ENCODE assay signal across 17 cellular contexts in genomic region chr12:3061129-3061857, GRCh38. TPM values are rescaled to one million over a fixed set of nuclear protein-coding genes. Genes with fewer than 3 reads are reported as not detected.
DNase-seq lines count a peak whose midpoint lies in the region; TF ChIP-seq lines count a peak whose summit lies in the region.
"Had no signal": no experiment of that assay in that cellular context is flagged by ENCODE, and none has a peak within 500 bp of the region (broad histone marks: within the 10 kb centered on the region; RNA-seq: fewer than 3 reads in every experiment).

No MANE protein-coding gene starts in this region.

- no peak overlapping the region for H3K4me3 Mint-ChIP-seq in glutamatergic neuron (ENCODE audit: unreplicated experiment)
- H3K4me3 Mint-ChIP-seq: natural killer cell treated with Interleukin-12 subunit alpha and Interleukin-12 subunit beta and Interleukin-15 and Interleukin-18, amount 100 ng/mL, for 72 hours had no signal

- no peaks in the 10 kb centered on the region for H3K9me3 Mint-ChIP-seq in glutamatergic neuron (ENCODE audit: unreplicated experiment)
- H3K9me3 Mint-ChIP-seq: natural killer cell treated with Interleukin-12 subunit alpha and Interleukin-12 subunit beta and Interleukin-15 and Interleukin-18, amount 100 ng/mL, for 72 hours had no signal

- no peaks in the 10 kb centered on the region for H3K27me3 Mint-ChIP-seq in glutamatergic neuron (ENCODE audit: unreplicated experiment)

- DNase-seq in GM04504 (ENCODE audit: low read depth) (peak; percentile 51), amniotic stem cell (lab: John Stamatoyannopoulos, UW) (peak; percentile 24), fibroblast of peridontal ligament (ENCODE audit: extremely low read depth) (peak; percentile 72), spleen (peak; percentile 28), HK-2 (ENCODE audit: unreplicated experiment) (no peak), glutamatergic neuron (no peak)
- no peak for DNase-seq in stimulated activated CD4-positive, alpha-beta T cell treated with anti-CD3 and anti-CD28 coated beads, Interleukin-4, amount 100 ng/mL, for 24 hours
- DNase-seq: activated T-cell treated with anti-CD3 and anti-CD28 coated beads, Interleukin-2, amount 50 U/mL, for 1 hour; effector memory CD4-positive, alpha-beta T cell; heart right ventricle; left lung; MV-4-11; NCI-H2171; OCI-M1; stimulated activated naive CD4-positive, alpha-beta T cell treated with Interleukin-2 at 50 U/mL for 16 hours had no signal

- WGBS in spleen, 5 donors: 50 to 67% (median 57%) methylated on average over 6 of the region's 6 CpGs

- no peak overlapping the region for H3K4me3 ChIP-seq in spleen
- H3K4me3 ChIP-seq: heart right ventricle, left lung, right atrium auricular region had no signal

- H3K27ac ChIP-seq in spleen: no peak overlapping the region
- H3K27ac ChIP-seq: heart right ventricle, left lung, right atrium auricular region had no signal

- no peak overlapping the region for H3K27ac Mint-ChIP-seq in glutamatergic neuron (ENCODE audit: unreplicated experiment)
- H3K27ac Mint-ChIP-seq: natural killer cell treated with Interleukin-12 subunit alpha and Interleukin-12 subunit beta and Interleukin-15 and Interleukin-18, amount 100 ng/mL, for 72 hours had no signal

- no peak for TF ChIP-seq POLR2A in spleen (IDR thresholded peaks at IDR 0.05)

- no peaks in the 10 kb centered on the region for H3K4me1 ChIP-seq in spleen
- H3K4me1 ChIP-seq: heart right ventricle, left lung, right atrium auricular region had no signal

- peaks cover 6% of the 10 kb centered on the region for H3K36me3 Mint-ChIP-seq in glutamatergic neuron (ENCODE audit: unreplicated experiment)

- H3K9me3 ChIP-seq in spleen: peaks cover 0 to 18% (median 8%) of the 10 kb centered on the region in 8 donors
- H3K9me3 ChIP-seq: left lung had no signal

- peaks cover 0 to 32% (median 0%) of the 10 kb centered on the region in 7 donors for H3K27me3 ChIP-seq in spleen (replicated peaks in 1 of 7)
- H3K27me3 ChIP-seq: heart right ventricle, left lung, right atrium auricular region had no signal

- H3K36me3 ChIP-seq in spleen: no peaks in the 10 kb centered on the region
- H3K36me3 ChIP-seq: heart right ventricle, left lung, right atrium auricular region had no signal

- no peak for TF ChIP-seq CTCF in spleen (IDR thresholded peaks at IDR 0.05 in 8 of 11, conservative IDR thresholded peaks at IDR 0.05 in 3 of 11)
- TF ChIP-seq CTCF in glutamatergic neuron (IDR thresholded peaks at IDR 0.05; ENCODE audit: partially characterized antibody, unreplicated experiment): no peak

- peaks cover 5% of the 10 kb centered on the region for H3K4me1 Mint-ChIP-seq in glutamatergic neuron (ENCODE audit: low read depth, unreplicated experiment)

- intact Hi-C loops in spleen (cut with DNase I; ENCODE audit: low total_unique reads): no loop called here

RNA-seq across cellular contexts. Expression of gene TSPAN9, which starts 15.9 kb away (rescaled TPM):
- total RNA-seq in spleen (10 to 100 TPM; 22.7 to 51.1 (median 37.0) TPM), glutamatergic neuron (ENCODE audit: unreplicated experiment) (142 TPM)
- 10 to 100 TPM in 1 of 3 donors, 1 to 10 TPM in 2; 3.6 to 13.5 (median 4.7) TPM for polyA plus RNA-seq in spleen

Comparison
In these comparisons a context has a peak if more than half of its experiments do, and no peak if none do; other contexts are left out.
1. DNase-seq: peak in GM04504 (single experiment), amniotic stem cell (single experiment), fibroblast of peridontal ligament (single experiment) and spleen (single experiment); none in stimulated activated CD4-positive, alpha-beta T cell treated with anti-CD3 and anti-CD28 coated beads, Interleukin-4, amount 100 ng/mL, for 24 hours (single experiment), HK-2 (single experiment) and glutamatergic neuron (single experiment).